ENCODE assay signal across 20 cellular contexts in the genomic region with DNA sequence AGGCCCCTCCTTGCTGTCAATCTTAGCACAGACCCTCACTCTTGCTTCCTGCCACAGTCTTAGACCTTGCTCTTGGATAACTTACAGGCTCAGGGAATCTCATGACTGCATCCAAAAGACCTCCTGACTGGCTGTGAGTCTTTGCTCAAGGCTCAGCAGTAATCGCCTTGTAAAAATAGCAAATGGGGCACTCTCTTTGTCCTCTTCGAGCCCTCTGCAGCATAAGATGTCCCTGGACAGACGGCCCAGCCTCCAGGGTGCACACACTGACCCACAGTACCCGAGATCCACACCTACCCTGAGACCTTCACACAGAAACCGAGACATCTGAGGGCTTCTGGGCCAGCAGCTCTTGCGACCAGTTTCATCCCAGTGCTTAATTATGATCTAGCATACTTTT.
"Had no signal": no experiment of that assay in that cellular context is flagged by ENCODE, and none has a peak within 500 bp of the region (broad histone marks: within the 10 kb centered on the region; RNA-seq: fewer than 3 reads in every experiment).

No MANE protein-coding gene starts in this region.

- DNase-seq: activated CD4-positive, alpha-beta T cell treated with anti-CD3 and anti-CD28 coated beads for 36 hours; activated CD4-positive, CD25-positive, alpha-beta regulatory T cell; activated CD8-positive, alpha-beta memory T cell treated with anti-CD3 and anti-CD28 coated beads for 24 hours; activated effector memory CD4-positive, alpha-beta T cell treated with Interleukin-2 at 50 U/mL for 16 hours; activated naive CD4-positive, alpha-beta T cell treated with Interleukin-2 at 50 U/mL for 16 hours; adrenal gland; body of pancreas; caudate nucleus; kidney glomerular epithelial cell; left lung; ovary; spleen; stimulated activated naive CD4-positive, alpha-beta T cell; T-helper 1 cell; transverse colon had no signal

- H3K4me1 ChIP-seq: adrenal gland, prostate gland, suprapubic skin had no signal

- H3K36me3 ChIP-seq: ovary, prostate gland, transverse colon had no signal

- H3K4me3 Mint-ChIP-seq: activated CD4-positive, alpha-beta T cell treated with anti-CD3 and anti-CD28 coated beads for 36 hours; activated naive CD8-positive, alpha-beta T cell; nephron; T-helper 2 cell treated with Interferon-gamma antibody and Interleukin-4, amounts not matched to agents 5 μg/mL and 100 μg/mL, for 36 hours had no signal

- H3K27me3 ChIP-seq: adrenal gland, body of pancreas, left lung, ovary, suprapubic skin, transverse colon had no signal

- H3K4me1 Mint-ChIP-seq: activated CD4-positive, alpha-beta T cell treated with anti-CD3 and anti-CD28 coated beads for 36 hours had no signal

- ATAC-seq: activated CD4-positive, alpha-beta T cell treated with anti-CD3 and anti-CD28 coated beads for 36 hours; body of pancreas; left lung had no signal

- H3K4me3 ChIP-seq: adrenal gland, body of pancreas, left lung, ovary, prostate gland, spleen, suprapubic skin, transverse colon had no signal

- H3K27ac Mint-ChIP-seq: activated CD4-positive, alpha-beta T cell treated with anti-CD3 and anti-CD28 coated beads for 36 hours; activated naive CD8-positive, alpha-beta T cell; nephron; T-helper 2 cell treated with Interferon-gamma antibody and Interleukin-4, amounts not matched to agents 5 μg/mL and 100 μg/mL, for 36 hours had no signal

- H3K9me3 ChIP-seq: adrenal gland, body of pancreas, left lung, ovary, prostate gland, transverse colon had no signal

- H3K27ac ChIP-seq: adrenal gland, left lung, ovary, prostate gland, spleen, suprapubic skin, transverse colon had no signal
